Comparison of ENCODE assay signal across 11 cellular contexts in genomic region chr2:73451263-73451972, GRCh38.
DNase-seq lines count a peak whose midpoint lies in the region; ATAC-seq, FAIRE-seq and TF ChIP-seq lines count a peak whose summit lies in the region.
"Had no signal": no experiment of that assay in that cellular context is flagged by ENCODE, and none has a peak within 500 bp of the region (broad histone marks: within the 10 kb centered on the region; RNA-seq: fewer than 3 reads in every experiment).

No MANE protein-coding gene starts in this region.

- no peak overlapping the region for H3K4me3 ChIP-seq in dorsolateral prefrontal cortex

- FAIRE-seq in GM12891 (lab: Jason Lieb, UNC) = peak; percentile 89

- H3K27ac ChIP-seq in dorsolateral prefrontal cortex = peak overlapping the region in 1 of 59 donors; percentile 3

- H3K9me3 Mint-ChIP-seq in WTC11 (no peaks in the 10 kb centered on the region), endothelial cell (ENCODE audit: unreplicated experiment) (no peaks in the 10 kb centered on the region)
- H3K9me3 Mint-ChIP-seq: T-helper 1 cell treated with Interleukin-12 subunit alpha and Interleukin-12 subunit beta and Interleukin-4 antibody, amounts not matched to agents 30 μg/mL and 1 μg/mL, for 36 hours had no signal

- ATAC-seq in GM19463 (IDR thresholded peaks at IDR 0.05; ENCODE audit: unreplicated experiment) (peak; percentile 97), HG03045 (IDR thresholded peaks at IDR 0.05; ENCODE audit: unreplicated experiment) (peak; percentile 92), WTC11 (no peak)

- no peaks in the 10 kb centered on the region for H3K27me3 Mint-ChIP-seq in WTC11 (ENCODE audit: low read depth)
- peaks cover 1% of the 10 kb centered on the region for H3K27me3 Mint-ChIP-seq in endothelial cell (ENCODE audit: unreplicated experiment)
- H3K27me3 Mint-ChIP-seq: B cell had no signal

- CTCF ChIA-PET in WTC11 (lab: Charles Lee) = no interaction called here

- POLR2A ChIA-PET in WTC11 (lab: Charles Lee) = no interaction called here

- 0 out of 2 replicates have a peak, but pooled peaks have one; percentile 28 for TF ChIP-seq POLR2A in GM12891 (IDR thresholded peaks at IDR 0.05; ENCODE audit: low read depth, low read length)

- H3K4me3 Mint-ChIP-seq in WTC11 (no peak overlapping the region), endothelial cell (ENCODE audit: unreplicated experiment) (no peak overlapping the region)
- H3K4me3 Mint-ChIP-seq: B cell; T-helper 1 cell treated with Interleukin-12 subunit alpha and Interleukin-12 subunit beta and Interleukin-4 antibody, amounts not matched to agents 30 μg/mL and 1 μg/mL, for 36 hours had no signal

- no peak for TF ChIP-seq CTCF in dorsolateral prefrontal cortex (IDR thresholded peaks at IDR 0.05 in 54 of 56, conservative IDR thresholded peaks at IDR 0.05 in 2 of 56; ENCODE audit: low read depth in 1 of 56, partially characterized antibody in 56 of 56)
- no peak for TF ChIP-seq CTCF in WTC11 (IDR thresholded peaks at IDR 0.05)
- no peak for TF ChIP-seq CTCF in endothelial cell (IDR thresholded peaks at IDR 0.05; ENCODE audit: unreplicated experiment)

- no peaks in the 10 kb centered on the region for H3K27me3 ChIP-seq in dorsolateral prefrontal cortex

- H3K36me3 Mint-ChIP-seq in WTC11 (peaks cover 49% of the 10 kb centered on the region), endothelial cell (ENCODE audit: low read depth, unreplicated experiment) (peaks cover 10% of the 10 kb centered on the region)

- intact Hi-C loops in dorsolateral prefrontal cortex (cut with DNase I) = no loop called here

- DNase-seq in GM12891 (ENCODE audit: insufficient read length, low spot score) = peak; percentile 9
- DNase-seq in NOMO-1 treated with DMSO at 0.1 percent for 48 hours (lab: John Stamatoyannopoulos, UW; ENCODE audit: unreplicated experiment) = peak; percentile 64
- DNase-seq in dorsolateral prefrontal cortex = no peak
- no peak for DNase-seq in WTC11 (ENCODE audit: low spot score)
- DNase-seq in HCEC 1CT = no peak
- DNase-seq in endothelial cell (ENCODE audit: low spot score) = no peak
- DNase-seq: NCI-H2081 treated with DMSO at 0.1 percent for 48 hours had no signal

- H3K27ac Mint-ChIP-seq in WTC11 (no peak overlapping the region), endothelial cell (ENCODE audit: unreplicated experiment) (no peak overlapping the region)
- H3K27ac Mint-ChIP-seq: B cell; T-helper 1 cell treated with Interleukin-12 subunit alpha and Interleukin-12 subunit beta and Interleukin-4 antibody, amounts not matched to agents 30 μg/mL and 1 μg/mL, for 36 hours had no signal

- no peaks in the 10 kb centered on the region for H3K4me1 Mint-ChIP-seq in WTC11
- H3K4me1 Mint-ChIP-seq in endothelial cell (ENCODE audit: unreplicated experiment) = no peaks in the 10 kb centered on the region

TF ChIP-seq in GM12891, 5 proteins besides CTCF, POLR2A, EP300 and RAD21:
- TF ChIP-seq POU2F2 (IDR thresholded peaks at IDR 0.05; ENCODE audit: low read depth, low read length) (no peak), SPI1 (IDR thresholded peaks at IDR 0.05; ENCODE audit: low read depth, low read length) (peak; percentile 37; the same call in 1 of the 2 replicates)

TF ChIP-seq in WTC11, 78 proteins besides CTCF, POLR2A, EP300 and RAD21:
- TF ChIP-seq USF1 (CRISPR knock-in tag; IDR thresholded peaks at IDR 0.05) (no peak), ZNF263 (CRISPR knock-in tag; IDR thresholded peaks at IDR 0.05; ENCODE audit: low read depth) (no peak), RELA (CRISPR knock-in tag; IDR thresholded peaks at IDR 0.05; ENCODE audit: borderline replicate concordance) (no peak), NFE2L1 (CRISPR knock-in tag; IDR thresholded peaks at IDR 0.05) (no peak), GABPB1 (CRISPR knock-in tag; IDR thresholded peaks at IDR 0.05) (no peak), ESRRA (CRISPR knock-in tag; IDR thresholded peaks at IDR 0.05; ENCODE audit: borderline replicate concordance) (no peak), ZNF317 (CRISPR knock-in tag; IDR thresholded peaks at IDR 0.05; ENCODE audit: borderline replicate concordance, low read depth) (no peak), ARID4B (CRISPR knock-in tag; IDR thresholded peaks at IDR 0.05; ENCODE audit: borderline replicate concordance) (no peak), NFYB (CRISPR knock-in tag; conservative IDR thresholded peaks at IDR 0.05; ENCODE audit: low read depth) (no peak), ZNF416 (CRISPR knock-in tag; IDR thresholded peaks at IDR 0.05) (no peak), FOXJ3 (CRISPR knock-in tag; IDR thresholded peaks at IDR 0.05; ENCODE audit: borderline replicate concordance) (no peak), ZNF532 (CRISPR knock-in tag; IDR thresholded peaks at IDR 0.05; ENCODE audit: borderline replicate concordance) (no peak), SMAD3 (CRISPR knock-in tag; IDR thresholded peaks at IDR 0.05; ENCODE audit: borderline replicate concordance) (no peak), ZNF121 (CRISPR knock-in tag; IDR thresholded peaks at IDR 0.05) (no peak), CREB1 (CRISPR knock-in tag; IDR thresholded peaks at IDR 0.05) (no peak), IRF1 (CRISPR knock-in tag; IDR thresholded peaks at IDR 0.05) (no peak)

Comparison
In these comparisons a context has a peak if more than half of its experiments do, and no peak if none do; other contexts are left out.
1. DNase-seq: peak in GM12891 (single experiment) and NOMO-1 treated with DMSO at 0.1 percent for 48 hours (single experiment); none in dorsolateral prefrontal cortex (0 of 10), WTC11 (single experiment), HCEC 1CT (single experiment) and endothelial cell (single experiment).